Comparison of ENCODE assay signal across 26 cellular contexts in the genomic region with DNA sequence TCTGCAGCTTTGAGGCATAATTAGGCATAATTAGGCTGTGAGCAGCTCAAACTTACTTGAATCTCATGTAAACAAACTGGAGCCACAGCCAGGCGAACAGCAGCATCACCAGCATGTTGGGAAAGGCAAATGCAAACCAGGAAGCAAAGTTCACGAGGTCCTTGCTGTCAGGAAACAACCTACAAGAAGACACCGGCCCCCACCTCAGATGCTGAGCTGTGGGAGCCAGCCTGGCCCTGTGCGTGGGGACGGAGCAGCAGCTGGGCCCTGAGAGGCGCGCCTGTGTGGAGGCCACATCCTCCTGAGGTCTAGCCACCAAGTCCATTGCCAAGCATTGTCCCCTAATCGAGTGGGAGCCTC. TPM values are rescaled to one million over a fixed set of nuclear protein-coding genes. Genes with fewer than 3 reads are reported as not detected.
"Had no signal": no experiment of that assay in that cellular context is flagged by ENCODE, and none has a peak within 500 bp of the region (broad histone marks: within the 10 kb centered on the region; RNA-seq: fewer than 3 reads in every experiment).

No MANE protein-coding gene starts in this region.

- H3K4me3 ChIP-seq: body of pancreas, colonic mucosa, gastrocnemius medialis, left ventricle myocardium inferior, smooth muscle cell, stomach, thyroid gland had no signal

- H3K4me3 Mint-ChIP-seq: activated naive CD8-positive, alpha-beta T cell; naive thymus-derived CD4-positive, alpha-beta T cell; stimulated activated naive B cell treated with anti-CD40 and anti-IgM and Interleukin-4, amounts not matched to agents 10 μg/mL and 1 μg/mL and 100 μg/mL, for 72 hours had no signal

- H3K9me3 ChIP-seq: body of pancreas, colonic mucosa, gastrocnemius medialis, left ventricle myocardium inferior, stomach, thyroid gland had no signal

- H3K27ac Mint-ChIP-seq: activated naive CD8-positive, alpha-beta T cell; naive thymus-derived CD4-positive, alpha-beta T cell; stimulated activated naive B cell treated with anti-CD40 and anti-IgM and Interleukin-4, amounts not matched to agents 10 μg/mL and 1 μg/mL and 100 μg/mL, for 72 hours had no signal

- H3K36me3 ChIP-seq: colonic mucosa, gastrocnemius medialis, left ventricle myocardium inferior, stomach, thyroid gland had no signal

- H3K4me1 ChIP-seq: colonic mucosa, gastrocnemius medialis, left ventricle myocardium inferior, thyroid gland had no signal

- H3K9me3 Mint-ChIP-seq: naive thymus-derived CD4-positive, alpha-beta T cell; stimulated activated naive B cell treated with anti-CD40 and anti-IgM and Interleukin-4, amounts not matched to agents 10 μg/mL and 1 μg/mL and 100 μg/mL, for 72 hours had no signal

- H3K27me3 ChIP-seq: body of pancreas, colonic mucosa, gastrocnemius medialis, thyroid gland had no signal

- ATAC-seq: body of pancreas, gastrocnemius medialis had no signal

- H3K36me3 Mint-ChIP-seq: activated naive CD8-positive, alpha-beta T cell; naive thymus-derived CD4-positive, alpha-beta T cell; stimulated activated naive B cell treated with anti-CD40 and anti-IgM and Interleukin-4, amounts not matched to agents 10 μg/mL and 1 μg/mL and 100 μg/mL, for 72 hours had no signal

- H3K4me2 ChIP-seq: smooth muscle cell had no signal

- DNase-seq: activated CD4-positive, alpha-beta T cell treated with anti-CD3 and anti-CD28 coated beads for 4 hours; activated CD4-positive, alpha-beta T cell treated with anti-CD3 and anti-CD28 coated beads, Interleukin-2, amount 50 U/mL, for 4 hours; activated CD8-positive, alpha-beta memory T cell treated with anti-CD3 and anti-CD28 coated beads for 24 hours; activated effector memory CD4-positive, alpha-beta T cell treated with Interleukin-2 at 50 U/mL for 16 hours; activated naive CD4-positive, alpha-beta T cell treated with Interleukin-2 at 50 U/mL for 16 hours; body of pancreas; colonic mucosa; effector CD8-positive, alpha-beta T cell; erythroblast; gastrocnemius medialis; glutamatergic neuron; left ventricle myocardium inferior; naive thymus-derived CD4-positive, alpha-beta T cell; stimulated activated CD4-positive, alpha-beta T cell treated with anti-CD3 and anti-CD28 coated beads, Interleukin-1b, Interleukin-23, amount 100 ng/mL, for 48 hours; stimulated activated CD4-positive, alpha-beta T cell treated with anti-CD3 and anti-CD28 coated beads, Interleukin-4, amount 100 ng/mL, for 4 hours; stimulated activated naive B cell treated with anti-CD40 and anti-IgM and Interleukin-4, amounts not matched to agents 10 μg/mL and 1 μg/mL and 100 μg/mL, for 72 hours; stomach; T-helper 1 cell; thyroid gland had no signal

- H3K27ac ChIP-seq: body of pancreas, colonic mucosa, gastrocnemius medialis, left ventricle myocardium inferior, thyroid gland, VCaP had no signal

RNA-seq across cellular contexts. Expression of gene SLC13A5, which starts 12.2 kb away (rescaled TPM):
- total RNA-seq: body of pancreas; left ventricle myocardium inferior; naive thymus-derived CD4-positive, alpha-beta T cell; osteoblast; renal cortical epithelial cell; stomach; ureter had no signal
- polyA plus RNA-seq: aorta; naive thymus-derived CD4-positive, alpha-beta T cell; smooth muscle cell had no signal
